Comparison of ENCODE assay signal across 33 cellular contexts in the genomic region with DNA sequence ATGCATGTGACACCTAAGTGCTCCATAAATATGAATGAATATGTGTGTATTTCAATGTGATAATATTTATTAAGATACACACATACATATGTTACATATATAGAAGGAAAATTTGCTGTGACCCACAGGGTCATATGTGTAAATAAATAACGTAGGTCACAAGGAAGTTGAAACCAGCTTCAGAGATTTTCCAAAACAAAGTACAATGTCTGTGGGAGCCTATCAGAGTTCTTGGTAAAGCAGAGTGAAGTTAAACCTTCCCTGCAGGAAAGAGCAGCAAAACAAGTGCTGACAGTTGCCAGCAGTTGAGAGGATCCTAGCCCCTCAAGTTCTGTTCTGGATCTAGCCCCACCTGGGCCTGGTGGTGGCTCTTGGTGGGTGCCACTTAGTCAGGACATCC.
"Had no signal": no experiment of that assay in that cellular context is flagged by ENCODE, and none has a peak within 500 bp of the region (broad histone marks: within the 10 kb centered on the region; RNA-seq: fewer than 3 reads in every experiment).

No MANE protein-coding gene starts in this region.

- H3K9me3 ChIP-seq: esophagus squamous epithelium, psoas muscle, sigmoid colon, stomach, testis, transverse colon had no signal

- H3K27me3 Mint-ChIP-seq: activated naive CD4-positive, alpha-beta T cell treated with anti-CD3 and anti-CD28 coated beads, Interleukin-2, amount 10 ng/mL, durations not matched to agents 7 days and 5 days; activated naive CD8-positive, alpha-beta T cell treated with anti-CD3 and anti-CD28 coated beads, Interleukin-2, amount 10 ng/mL, durations not matched to agents 7 days and 5 days; dendritic cell treated with granulocyte-macrophage colony-stimulating factor and Interleukin-4, amounts not matched to agents 40 ng/mL and 50 ng/mL, for 4 days; naive thymus-derived CD4-positive, alpha-beta T cell; stimulated activated naive B cell treated with anti-CD40 and anti-IgM and Interleukin-4, amounts not matched to agents 10 μg/mL and 1 μg/mL and 100 μg/mL, for 72 hours; T-cell had no signal

- ATAC-seq: left ventricle myocardium superior; naive thymus-derived CD4-positive, alpha-beta T cell; psoas muscle; stimulated activated naive B cell treated with anti-CD40 and anti-IgM and Interleukin-4, amounts not matched to agents 10 μg/mL and 1 μg/mL and 100 μg/mL, for 72 hours; T-cell had no signal

- H3K36me3 Mint-ChIP-seq: mesothelial cell of epicardium had no signal

- H3K9me3 Mint-ChIP-seq: activated T-helper 1 cell treated with anti-CD3 and anti-CD28 coated beads, Interleukin-12 subunit alpha, Interleukin-12 subunit beta, Interleukin-2, Interleukin-4 antibody, amounts not matched to agents 30 ng/mL and 10 ng/mL and 1 ng/mL, durations not matched to agents 14 hours and 24 hours and 36 hours; dendritic cell treated with granulocyte-macrophage colony-stimulating factor and Interleukin-4, amounts not matched to agents 40 ng/mL and 50 ng/mL, for 4 days; mesothelial cell of epicardium; neural crest cell; stimulated activated naive B cell treated with anti-CD40 and anti-IgM and Interleukin-4, amounts not matched to agents 10 μg/mL and 1 μg/mL and 100 μg/mL, for 72 hours; T-helper 2 cell treated with Interferon-gamma antibody and Interleukin-4, amounts not matched to agents 5 μg/mL and 100 μg/mL, for 36 hours had no signal

- H3K36me3 ChIP-seq: esophagus squamous epithelium, sigmoid colon, stomach, transverse colon had no signal

- H3K27ac ChIP-seq: epithelial cell of prostate, esophagus squamous epithelium, parathyroid adenoma, psoas muscle, sigmoid colon, stomach, testis, transverse colon had no signal

- H2AFZ ChIP-seq: parathyroid adenoma had no signal

- H3K27ac Mint-ChIP-seq: activated naive CD8-positive, alpha-beta T cell treated with anti-CD3 and anti-CD28 coated beads, Interleukin-2, amount 10 ng/mL, durations not matched to agents 7 days and 5 days; activated T-helper 1 cell treated with anti-CD3 and anti-CD28 coated beads, Interleukin-12 subunit alpha, Interleukin-12 subunit beta, Interleukin-2, Interleukin-4 antibody, amounts not matched to agents 30 ng/mL and 10 ng/mL and 1 ng/mL, durations not matched to agents 14 hours and 24 hours and 36 hours; mesothelial cell of epicardium; stimulated activated naive B cell treated with anti-CD40 and anti-IgM and Interleukin-4, amounts not matched to agents 10 μg/mL and 1 μg/mL and 100 μg/mL, for 72 hours; T-cell; T-helper 2 cell treated with Interferon-gamma antibody and Interleukin-4, amounts not matched to agents 5 μg/mL and 100 μg/mL, for 36 hours had no signal

- DNase-seq: activated CD4-positive, alpha-beta T cell treated with anti-CD3 and anti-CD28 coated beads for 4 hours; activated CD4-positive, alpha-beta T cell treated with anti-CD3 and anti-CD28 coated beads, Interleukin-2, amount 50 U/mL, for 4 hours; activated CD4-positive, CD25-positive, alpha-beta regulatory T cell; activated CD8-positive, alpha-beta memory T cell treated with anti-CD3 and anti-CD28 coated beads, Interleukin-2, amount 50 U/mL, for 4 hours; activated gamma-delta T cell; activated naive CD4-positive, alpha-beta T cell treated with anti-CD3 and anti-CD28 coated beads, Interleukin-2, amount 10 ng/mL, durations not matched to agents 7 days and 5 days; activated naive CD8-positive, alpha-beta T cell treated with anti-CD3 and anti-CD28 coated beads, Interleukin-2, amount 10 ng/mL, durations not matched to agents 7 days and 5 days; activated T-cell treated with anti-CD3 and anti-CD28 coated beads, Interleukin-2, amount 50 U/mL, for 1 hour; central memory CD4-positive, alpha-beta T cell; effector CD4-positive, alpha-beta T cell; esophagus squamous epithelium; foreskin melanocyte; left ventricle myocardium superior; naive thymus-derived CD4-positive, alpha-beta T cell; occipital lobe; psoas muscle; sigmoid colon; stimulated activated CD4-positive, alpha-beta T cell treated with anti-CD3 and anti-CD28 coated beads, Interleukin-1b, Interleukin-23, amount 100 ng/mL, for 48 hours; stimulated activated CD4-positive, alpha-beta T cell treated with anti-CD3 and anti-CD28 coated beads, Interleukin-4, amount 100 ng/mL, for 4 hours; stimulated activated CD8-positive, alpha-beta memory T cell treated with anti-CD3 and anti-CD28 coated beads, Interleukin-4, amount 100 ng/mL, for 48 hours; stimulated activated naive B cell treated with anti-CD40 and anti-IgM and Interleukin-4, amounts not matched to agents 10 μg/mL and 1 μg/mL and 100 μg/mL, for 72 hours; stomach; T-cell; testis; transverse colon had no signal

- H3K4me3 ChIP-seq: esophagus squamous epithelium, psoas muscle, sigmoid colon, smooth muscle cell, stomach, testis, transverse colon had no signal

- H3K9ac ChIP-seq: parathyroid adenoma had no signal

- H3K4me2 ChIP-seq: smooth muscle cell had no signal

- H3K4me3 Mint-ChIP-seq: activated naive CD4-positive, alpha-beta T cell treated with anti-CD3 and anti-CD28 coated beads, Interleukin-2, amount 10 ng/mL, durations not matched to agents 7 days and 5 days; activated naive CD8-positive, alpha-beta T cell treated with anti-CD3 and anti-CD28 coated beads, Interleukin-2, amount 10 ng/mL, durations not matched to agents 7 days and 5 days; activated T-helper 1 cell treated with anti-CD3 and anti-CD28 coated beads, Interleukin-12 subunit alpha, Interleukin-12 subunit beta, Interleukin-2, Interleukin-4 antibody, amounts not matched to agents 30 ng/mL and 10 ng/mL and 1 ng/mL, durations not matched to agents 14 hours and 24 hours and 36 hours; dendritic cell treated with granulocyte-macrophage colony-stimulating factor and Interleukin-4, amounts not matched to agents 40 ng/mL and 50 ng/mL, for 4 days; mesothelial cell of epicardium; naive thymus-derived CD4-positive, alpha-beta T cell; stimulated activated naive B cell treated with anti-CD40 and anti-IgM and Interleukin-4, amounts not matched to agents 10 μg/mL and 1 μg/mL and 100 μg/mL, for 72 hours; T-cell; T-helper 2 cell treated with Interferon-gamma antibody and Interleukin-4, amounts not matched to agents 5 μg/mL and 100 μg/mL, for 36 hours had no signal

- H3K27me3 ChIP-seq: esophagus squamous epithelium, sigmoid colon, stomach, testis, transverse colon had no signal
